In the genomic region with DNA sequence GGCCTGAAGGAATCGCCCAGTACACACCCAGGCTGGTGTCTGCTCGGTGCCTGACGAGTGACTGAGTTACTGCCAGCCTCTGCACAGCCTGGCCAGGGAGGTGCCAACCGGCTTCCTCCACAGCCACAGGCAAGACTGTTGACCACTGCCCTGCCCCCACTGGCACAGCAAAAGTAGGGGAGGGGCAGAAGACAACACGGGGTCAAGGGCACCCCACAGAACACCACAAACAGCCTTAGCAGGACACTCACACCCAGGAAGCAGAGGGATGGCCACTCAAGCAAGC, we compare ENCODE assay signal across 22 cellular contexts. TPM values are rescaled to one million over a fixed set of nuclear protein-coding genes. Genes with fewer than 3 reads are reported as not detected.
DNase-seq lines count a peak whose midpoint lies in the region; ATAC-seq, FAIRE-seq and TF ChIP-seq lines count a peak whose summit lies in the region.
"Had no signal": no experiment of that assay in that cellular context is flagged by ENCODE, and none has a peak within 500 bp of the region (broad histone marks: within the 10 kb centered on the region; RNA-seq: fewer than 3 reads in every experiment).

No MANE protein-coding gene starts in this region.

- no TSS peak for BruUV-seq in K562 (replicated peaks; lab: Mats Ljungman, UMichigan)

- no peaks in the 10 kb centered on the region for H3K9me3 ChIP-seq in right cardiac atrium (ENCODE audit: control insufficient read depth, low read length)
- no peaks in the 10 kb centered on the region for H3K9me3 ChIP-seq in K562 (replicated peaks; ENCODE audit: control insufficient read depth, insufficient read depth, low read depth, low read length)
- H3K9me3 ChIP-seq: Caco-2 had no signal

- peaks cover 4% of the 10 kb centered on the region for H3K9me1 ChIP-seq in K562 (ENCODE audit: control insufficient read depth, insufficient read depth, low read length)

- H3K27ac ChIP-seq in right cardiac atrium (ENCODE audit: low read length), result no peak overlapping the region
- peak overlapping the region; percentile 75; the same call in 1 of the 2 replicates for H3K27ac ChIP-seq in KMS-11
- H3K27ac ChIP-seq in K562 (ENCODE audit: extremely low read depth, low read depth, low read length), result no peak overlapping the region; the same call in 2 of the 3 replicates
- H3K27ac ChIP-seq: 22Rv1, BLaER1, C4-2B had no signal

- intact Hi-C loops in Right ventricle myocardium inferior (cut with DNase I), result no loop called here
- intact Hi-C loops in right cardiac atrium (cut with DNase I), result no loop called here
- intact Hi-C loops in K562 (cut with micrococcal nuclease), result no loop called here

- H2AFZ ChIP-seq in KMS-11 (ENCODE audit: low read depth), result no peak overlapping the region
- H2AFZ ChIP-seq in K562 (ENCODE audit: low read depth, low read length), result no peak overlapping the region

- TF ChIP-seq RAD21 in K562 (CRISPR knock-in tag; conservative IDR thresholded peaks at IDR 0.05 in 1 of 2, IDR thresholded peaks at IDR 0.05 in 1 of 2), result no peak

- TF ChIP-seq EP300 in K562 (IDR thresholded peaks at IDR 0.05; ENCODE audit: low read length), result no peak

- no peaks in the 10 kb centered on the region for H3K36me3 ChIP-seq in KMS-11 (ENCODE audit: insufficient read depth)
- peaks cover 37% of the 10 kb centered on the region; the same call in 2 of the 3 replicates for H3K36me3 ChIP-seq in K562 (ENCODE audit: control insufficient read depth, insufficient read depth, low read length)

- H4K20me1 ChIP-seq in KMS-11 (ENCODE audit: insufficient read depth) (no peaks in the 10 kb centered on the region), K562 (replicated peaks; ENCODE audit: control insufficient read depth, insufficient read depth, low read length) (peaks cover 19% of the 10 kb centered on the region)

- TF ChIP-seq POLR2A in GM18951 (IDR thresholded peaks at IDR 0.05; ENCODE audit: extremely low read depth, insufficient read depth, insufficient read length) (peak; percentile 13), K562 (conservative IDR thresholded peaks at IDR 0.05) (no peak; the same call in 1 of the 2 replicates)

- H3K27me3 ChIP-seq in right cardiac atrium (ENCODE audit: control insufficient read depth, insufficient read depth) (no peaks in the 10 kb centered on the region), KMS-11 (ENCODE audit: insufficient read depth, low read depth) (peaks cover 14% of the 10 kb centered on the region; the same call in 1 of the 2 replicates), K562 (ENCODE audit: control insufficient read depth in 2 of 2, insufficient read depth in 2 of 2, low read length in 2 of 2) (peaks cover 11 to 19% of the 10 kb centered on the region in 2 experiments; a peak in 4 of 5 replicates)

- TF ChIP-seq CTCF in KMS-11 (conservative IDR thresholded peaks at IDR 0.05; ENCODE audit: low read depth, low read length), result no peak
- no peak for TF ChIP-seq CTCF in K562 (IDR thresholded peaks at IDR 0.05 in 2 of 3, conservative IDR thresholded peaks at IDR 0.05 in 1 of 3; ENCODE audit: insufficient read depth in 2 of 3, low read depth in 1 of 3, low read length in 3 of 3)

- H3K79me2 ChIP-seq in KMS-11 (ENCODE audit: insufficient read depth, low read depth) (no peaks in the 10 kb centered on the region), K562 (ENCODE audit: control insufficient read depth, insufficient read depth, low read length) (no peaks in the 10 kb centered on the region)

- H3K9ac ChIP-seq in KMS-11 (no peak overlapping the region), K562 (ENCODE audit: insufficient read depth in 1 of 2, low read depth in 2 of 2, low read length in 2 of 2) (peak overlapping the region in 1 of 2 experiments; percentile 22; a peak in 2 of 4 replicates)
- H3K9ac ChIP-seq: BLaER1 had no signal

- H3K4me2 ChIP-seq in KMS-11, result peak overlapping the region; percentile 72
- no peak overlapping the region for H3K4me2 ChIP-seq in K562 (ENCODE audit: insufficient read depth, low read length)
- H3K4me2 ChIP-seq: BLaER1 had no signal

- ATAC-seq in Right ventricle myocardium inferior, result no peak
- no peak for ATAC-seq in right cardiac atrium
- no peak for ATAC-seq in K562
- ATAC-seq in HG03139 (IDR thresholded peaks at IDR 0.05; ENCODE audit: unreplicated experiment), result no peak

- H3K4me3 ChIP-seq in right cardiac atrium (ENCODE audit: low read length) (no peak overlapping the region), KMS-11 (IDR thresholded peaks at IDR 0.05; ENCODE audit: insufficient read depth, low read depth, low read length) (no peak overlapping the region), K562 (no peak overlapping the region)
- H3K4me3 ChIP-seq: BLaER1, GM12878 had no signal

- in situ Hi-C loops in GM18951 (cut with MboI; ENCODE audit: low sequenced_read_pairs, unreplicated experiment) (no loop called here), K562 (cut with MboI) (no loop called here)

- H3K4me1 ChIP-seq in right cardiac atrium (ENCODE audit: control insufficient read depth, insufficient read depth, low read length), result no peaks in the 10 kb centered on the region
- peaks cover 50% of the 10 kb centered on the region for H3K4me1 ChIP-seq in KMS-11 (ENCODE audit: low read depth, poor library complexity, severe bottlenecking)
- peaks cover 21 to 72% of the 10 kb centered on the region in 2 experiments for H3K4me1 ChIP-seq in K562 (replicated peaks in 1 of 2; ENCODE audit: control insufficient read depth in 2 of 2, insufficient read depth in 2 of 2, low read length in 2 of 2)

- POLR2A ChIA-PET in K562 (lab: Yijun Ruan, JAX), result interaction anchor here (1.0 kb wide), 1 partner anchor 13 kb away, joined by 5 read pairs; no protein-coding TSS in a partner anchor

- CTCF ChIA-PET in K562 (lab: Yijun Ruan, JAX; ENCODE audit: low intra/inter-chr PET ratio), result no interaction called here

- DNase-seq in Right ventricle myocardium inferior (ENCODE audit: missing footprints) (peak; percentile 5), right cardiac atrium (no peak), K562 (ENCODE audit: extremely low read depth in 1 of 4, low spot score in 3 of 4) (no peak), DMS53 treated with DMSO at 0.1 percent for 48 hours (lab: John Stamatoyannopoulos, UW; ENCODE audit: unreplicated experiment) (no peak), epidermal melanocyte (ENCODE audit: insufficient read length, low spot score) (no peak)
- DNase-seq: Caco-2; CD4-positive, CD25-positive, alpha-beta regulatory T cell; DMS153; DMS79; EL; GDM1; GOT3; HCEC 1CT had no signal

- 85% methylated on average over 5 of the region's 5 CpGs for WGBS in right cardiac atrium
- 80% methylated on average over 5 of the region's 5 CpGs for WGBS in K562 (ENCODE audit: insufficient coverage, low coverage, missing lambda C conversion rate)

- FAIRE-seq in K562 (lab: Jason Lieb, UNC), result no peak
- FAIRE-seq: A204.1, GM12878 had no signal

RNA-seq across cellular contexts. Expression of gene LHX3, which starts 0.7 kb away (rescaled TPM):
- total RNA-seq in Right ventricle myocardium inferior, result not detected
- not detected for total RNA-seq in right cardiac atrium
- polyA plus RNA-seq in right cardiac atrium, result not detected
- 0.09 TPM in 1 of 2 replicates, not detected in the other for total RNA-seq in K562 (2011; cell fraction: chromatin; rRNA removed; ENCODE audit: low replicate concordance)
- total RNA-seq in K562 (2011; cell fraction: nucleolus; rRNA removed), result not detected in 2 replicates
- not detected in 2 replicates for total RNA-seq in K562 (2011; cell fraction: nucleoplasm; rRNA removed)
- not detected in 2 replicates for total RNA-seq in K562 (2014; rRNA removed)
- not detected in 2 replicates for total RNA-seq in K562 (2014; rRNA removed; fragmentation: Illumina TruSeq; extraction: Trizol)
- not detected in 2 replicates for total RNA-seq in K562 (2015; rRNA removed; fragmentation: Illumina TruSeq; extraction: Trizol)
- 0.09 TPM in 1 of 2 replicates, not detected in the other for total RNA-seq in K562 (2021)
- not detected in 2 replicates for polyA plus RNA-seq in K562 (2011; rRNA removed)
- polyA plus RNA-seq in K562 (2011; cell fraction: cytosol; rRNA removed), result not detected in 2 replicates
- 0.04 TPM in 1 of 2 replicates, not detected in the other for polyA plus RNA-seq in K562 (2011; cell fraction: nucleus; rRNA removed)
- 0.91 TPM in 1 of 2 replicates, not detected in the other for polyA plus RNA-seq in K562 (2012)
- polyA plus RNA-seq in K562 (2014; fragmentation: Illumina TruSeq; extraction: Trizol), result not detected in 2 replicates
- polyA plus RNA-seq in K562 (2014; fragmentation: Nextera tagmentation; extraction: Ambion mirVana), result not detected
- not detected in 2 replicates for polyA plus RNA-seq in K562 (2014; rRNA removed)
- not detected in 2 replicates for polyA minus RNA-seq in K562 (2011; rRNA and poly(A)+ RNA removed)
- not detected in 2 replicates for polyA minus RNA-seq in K562 (2011; cell fraction: cytosol; rRNA and poly(A)+ RNA removed)
- polyA minus RNA-seq in K562 (2011; cell fraction: nucleus; rRNA and poly(A)+ RNA removed), result not detected in 2 replicates
- total RNA-seq: CD4-positive, CD25-positive, alpha-beta regulatory T cell; GM12878 had no signal
- polyA plus RNA-seq: AG04450; CD4-positive, CD25-positive, alpha-beta regulatory T cell; GM12878 had no signal

RNA-seq across cellular contexts. Expression of gene QSOX2, which starts 40.0 kb away (rescaled TPM):
- total RNA-seq in Right ventricle myocardium inferior (8.3 TPM), right cardiac atrium (1 to 10 TPM; 5.3 to 9.0 (median 7.5) TPM), K562 (2014; rRNA removed) (12.7 and 15.0 TPM in 2 replicates), K562 (2014; rRNA removed; fragmentation: Illumina TruSeq; extraction: Trizol) (9.7 and 10.5 TPM in 2 replicates), K562 (2015; rRNA removed; fragmentation: Illumina TruSeq; extraction: Trizol) (11.7 and 12.2 TPM in 2 replicates), K562 (2021) (22.3 and 23.7 TPM in 2 replicates)
- polyA plus RNA-seq in right cardiac atrium (4.5 TPM), K562 (2011; rRNA removed) (13.5 and 21.5 TPM in 2 replicates), K562 (2014; fragmentation: Illumina TruSeq; extraction: Trizol) (16.1 and 17.4 TPM in 2 replicates), K562 (2014; fragmentation: Nextera tagmentation; extraction: Ambion mirVana) (under 1 TPM; 0.51 to 0.91 TPM), K562 (2014; rRNA removed) (23.6 and 24.2 TPM in 2 replicates)
- 50.6 and 63.4 TPM in 2 replicates for total RNA-seq in K562 (2011; cell fraction: chromatin; rRNA removed; ENCODE audit: low replicate concordance)
- 45.7 and 46.1 TPM in 2 replicates for total RNA-seq in K562 (2011; cell fraction: nucleolus; rRNA removed)
- 35.5 and 45.4 TPM in 2 replicates for total RNA-seq in K562 (2011; cell fraction: nucleoplasm; rRNA removed)
- polyA plus RNA-seq in K562 (2011; cell fraction: cytosol; rRNA removed), result 7.9 and 11.0 TPM in 2 replicates
- 97.5 and 103 TPM in 2 replicates for polyA plus RNA-seq in K562 (2011; cell fraction: nucleus; rRNA removed)
- polyA plus RNA-seq in K562 (2012), result 14.6 and 32.6 TPM in 2 replicates
- 9.3 and 10.2 TPM in 2 replicates for polyA minus RNA-seq in K562 (2011; rRNA and poly(A)+ RNA removed)
- polyA minus RNA-seq in K562 (2011; cell fraction: cytosol; rRNA and poly(A)+ RNA removed), result 5.9 and 7.6 TPM in 2 replicates
- 17.8 and 19.0 TPM in 2 replicates for polyA minus RNA-seq in K562 (2011; cell fraction: nucleus; rRNA and poly(A)+ RNA removed)
